8 cellular contexts compared by ENCODE assay signal in genomic region chr20:50193851-50194830, GRCh38. TPM values are rescaled to one million over a fixed set of nuclear protein-coding genes. Genes with fewer than 3 reads are reported as not detected.
DNase-seq lines count a peak whose midpoint lies in the region; ATAC-seq and TF ChIP-seq lines count a peak whose summit lies in the region.

No MANE protein-coding gene starts in this region.

- peaks cover 37% of the 10 kb centered on the region for H3K4me1 Mint-ChIP-seq in Calu3 (ENCODE audit: low read depth, unreplicated experiment)

- ATAC-seq in GM21619 (IDR thresholded peaks at IDR 0.05; ENCODE audit: unreplicated experiment): no peak

- CTCF ChIA-PET in Calu3 (lab: Charles Lee): interaction anchor here (0.5 kb wide), 1 partner anchor 19 kb away, joined by 3 read pairs; no protein-coding TSS in a partner anchor

- H3K27ac ChIP-seq in SJSA1 (peak overlapping the region; percentile 97), trophoblast cell (ENCODE audit: low read depth, low read length) (peak overlapping the region; percentile 80)

- no peaks in the 10 kb centered on the region for H3K27me3 Mint-ChIP-seq in Calu3 (ENCODE audit: unreplicated experiment)

- peak overlapping the region; percentile 83 for H2BK12ac ChIP-seq in trophoblast cell (ENCODE audit: low read length)

- peak overlapping the region; percentile 33 for H2BK5ac ChIP-seq in trophoblast cell (ENCODE audit: low read depth, low read length, poor library complexity)

- H3K4me3 Mint-ChIP-seq in Calu3 (ENCODE audit: low read depth, unreplicated experiment): peak overlapping the region; percentile 93

- no peak overlapping the region for H3K23ac ChIP-seq in trophoblast cell (ENCODE audit: low read length)

- no peak overlapping the region for H2AFZ ChIP-seq in trophoblast cell (ENCODE audit: insufficient read depth, low read length, poor library complexity)

- H3K36me3 ChIP-seq in SJSA1: peaks cover 42% of the 10 kb centered on the region
- H3K36me3 ChIP-seq in trophoblast cell (ENCODE audit: control insufficient read depth in 1 of 2, insufficient read depth in 2 of 2, low read length in 2 of 2): no peaks in the 10 kb centered on the region

- intact Hi-C loops in Calu3 (cut with micrococcal nuclease; ENCODE audit: unreplicated experiment): loop anchor here (5.0 to 10.0 kb wide), 2 partner anchors 53 to 171 kb away; no protein-coding TSS in a partner anchor

- peak overlapping the region; percentile 73 for H2AK5ac ChIP-seq in trophoblast cell (ENCODE audit: low read length)

- H2BK120ac ChIP-seq in trophoblast cell (ENCODE audit: insufficient read depth, low read length, poor library complexity): peak overlapping the region; percentile 57

- no TSS peak for BruUV-seq in Calu3 (replicated peaks; lab: Mats Ljungman, UMichigan)

- H4K91ac ChIP-seq in trophoblast cell (ENCODE audit: low read depth, low read length): peak overlapping the region; percentile 82

- H3K4me3 ChIP-seq in SJSA1 (peak overlapping the region; percentile 100; the same call in 1 of the 2 replicates), trophoblast cell (ENCODE audit: low read depth, low read length) (no peak overlapping the region)

- DNase-seq in Calu3 (no peak), SJSA1 (ENCODE audit: low read depth in 1 of 2, low spot score in 2 of 2) (no peak), fibroblast of gingiva (ENCODE audit: low read depth) (peak; percentile 49), trophoblast cell (peak; percentile 76 to 78), AG08396 (ENCODE audit: low spot score) (no peak), KG1 (lab: John Stamatoyannopoulos, UW) (no peak), NCI-H146 (lab: John Stamatoyannopoulos, UW) (no peak)

- H3K9me3 ChIP-seq in SJSA1 (replicated peaks) (peaks cover 3% of the 10 kb centered on the region; the same call in 1 of the 2 replicates), trophoblast cell (ENCODE audit: insufficient read depth, low read depth, low read length) (no peaks in the 10 kb centered on the region)

- H3K18ac ChIP-seq in trophoblast cell (ENCODE audit: low read length): peak overlapping the region; percentile 86

- H3K79me2 ChIP-seq in trophoblast cell (ENCODE audit: control insufficient read depth, insufficient read depth, low read length, poor library complexity): peaks cover 19% of the 10 kb centered on the region

- H3K4ac ChIP-seq in trophoblast cell (ENCODE audit: low read depth, low read length): peak overlapping the region; percentile 48

- H3K36me3 Mint-ChIP-seq in Calu3 (ENCODE audit: insufficient read depth, unreplicated experiment): peaks cover 86% of the 10 kb centered on the region

- WGBS in trophoblast cell (ENCODE audit: extremely low coverage, insufficient coverage, insufficient read length): no CpG with 5 or more reads among the region's 23 CpGs

- no peak overlapping the region for H4K12ac ChIP-seq in trophoblast cell (ENCODE audit: low read depth, low read length)

- H3K4me2 ChIP-seq in trophoblast cell (ENCODE audit: low read length): peak overlapping the region; percentile 61

- H3K14ac ChIP-seq in trophoblast cell (ENCODE audit: low read length): peak overlapping the region; percentile 73

- H3K9me3 Mint-ChIP-seq in Calu3 (ENCODE audit: low read depth, unreplicated experiment): no peaks in the 10 kb centered on the region

- H4K8ac ChIP-seq in trophoblast cell (ENCODE audit: low read depth, low read length): peak overlapping the region; percentile 52

- H3K79me1 ChIP-seq in trophoblast cell (ENCODE audit: low read length): peaks cover 28% of the 10 kb centered on the region

- peaks cover 25% of the 10 kb centered on the region for H3K4me1 ChIP-seq in SJSA1 (replicated peaks)
- H3K4me1 ChIP-seq in trophoblast cell (ENCODE audit: control insufficient read depth in 1 of 2, insufficient read depth in 2 of 2, low read length in 2 of 2): peaks cover 21 to 24% of the 10 kb centered on the region in 2 experiments

- H3K27me3 ChIP-seq in SJSA1 (replicated peaks): no peaks in the 10 kb centered on the region
- H3K27me3 ChIP-seq in trophoblast cell (ENCODE audit: insufficient read depth, low read length): no peaks in the 10 kb centered on the region

- no peak overlapping the region for H3K9ac ChIP-seq in trophoblast cell (ENCODE audit: low read length)

- peak overlapping the region; percentile 99 for H3K27ac Mint-ChIP-seq in Calu3 (ENCODE audit: unreplicated experiment)

- no peak for TF ChIP-seq CTCF in Calu3 (IDR thresholded peaks at IDR 0.05; ENCODE audit: unreplicated experiment)

RNA-seq across cellular contexts. Expression of gene CEBPB, which starts 3.5 kb away (rescaled TPM):
- total RNA-seq in Calu3 (2022): 137 and 147 TPM in 2 replicates
- 29.3 and 30.8 TPM in 2 replicates for total RNA-seq in SJSA1 (2014; rRNA removed; shearing (Covaris generic))
- polyA plus RNA-seq in trophoblast cell (2013): 167 and 177 TPM in 2 replicates

RNA-seq across cellular contexts. Expression of gene PEDS1, which starts 40.6 kb away (rescaled TPM):
- total RNA-seq in Calu3 (2022): 36.0 and 37.5 TPM in 2 replicates
- 24.8 and 43.5 TPM in 2 replicates for total RNA-seq in SJSA1 (2014; rRNA removed; shearing (Covaris generic))
- 132 and 134 TPM in 2 replicates for polyA plus RNA-seq in trophoblast cell (2013)

Comparison
In these comparisons a context has a peak if more than half of its experiments do, and no peak if none do; other contexts are left out.
1. DNase-seq: peak in fibroblast of gingiva (single experiment) and trophoblast cell (2 of 2); none in Calu3 (single experiment), SJSA1 (0 of 2), AG08396 (single experiment), KG1 (single experiment) and NCI-H146 (single experiment).